Comparison of ENCODE assay signal across 19 cellular contexts in the genomic region with DNA sequence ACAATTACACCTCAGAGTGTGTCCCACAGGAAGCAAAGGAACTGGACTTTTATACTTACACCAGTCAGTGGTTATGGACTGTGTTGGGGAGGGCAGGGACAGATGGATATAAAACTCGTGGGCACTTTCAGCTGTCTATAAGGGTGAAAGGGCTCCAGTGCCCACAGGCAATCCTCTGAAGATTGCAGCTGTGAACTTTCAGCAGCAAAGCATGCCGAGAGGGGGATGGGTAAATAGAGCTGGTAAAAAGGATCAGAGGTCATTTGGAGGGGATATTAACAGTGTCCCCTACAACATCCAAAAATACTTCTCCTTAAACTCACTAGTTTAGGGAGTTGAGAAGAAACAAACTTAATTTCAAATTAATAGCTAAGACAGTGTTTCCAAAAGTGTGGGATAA. TPM values are rescaled to one million over a fixed set of nuclear protein-coding genes. Genes with fewer than 3 reads are reported as not detected.
A peak's percentile ranks its signal among the peaks of the same experiment; 100 is the strongest.
DNase-seq lines count a peak whose midpoint lies in the region; ATAC-seq and TF ChIP-seq lines count a peak whose summit lies in the region.
"Had no signal": no experiment of that assay in that cellular context is flagged by ENCODE, and none has a peak within 500 bp of the region (broad histone marks: within the 10 kb centered on the region; RNA-seq: fewer than 3 reads in every experiment).

No MANE protein-coding gene starts in this region.

- H3K36me3 Mint-ChIP-seq in activated CD4-positive, alpha-beta T cell treated with anti-CD3 and anti-CD28 coated beads, Interleukin-2, amount 10 ng/mL, durations not matched to agents 7 days and 5 days (ENCODE audit: low read depth) = peaks cover 40% of the 10 kb centered on the region
- H3K36me3 Mint-ChIP-seq in nephron progenitor cell (ENCODE audit: low read depth) (no peaks in the 10 kb centered on the region), type B pancreatic cell (no peaks in the 10 kb centered on the region)

- no peaks in the 10 kb centered on the region for H3K27me3 Mint-ChIP-seq in activated CD4-positive, alpha-beta T cell treated with anti-CD3 and anti-CD28 coated beads, Interleukin-2, amount 10 ng/mL, durations not matched to agents 7 days and 5 days
- H3K27me3 Mint-ChIP-seq in nephron progenitor cell (ENCODE audit: low read depth, poor library complexity) (peaks cover 18% of the 10 kb centered on the region), type B pancreatic cell (peaks cover 11% of the 10 kb centered on the region)

- no peak overlapping the region for H3K27ac ChIP-seq in SJCRH30

- no peak overlapping the region for H3K4me3 Mint-ChIP-seq in activated CD4-positive, alpha-beta T cell treated with anti-CD3 and anti-CD28 coated beads, Interleukin-2, amount 10 ng/mL, durations not matched to agents 7 days and 5 days
- H3K4me3 Mint-ChIP-seq in nephron progenitor cell (no peak overlapping the region), type B pancreatic cell (peak overlapping the region; percentile 35)
- H3K4me3 Mint-ChIP-seq: CD14-positive monocyte had no signal

- no peak for DNase-seq in activated CD4-positive, alpha-beta T cell treated with anti-CD3 and anti-CD28 coated beads, Interleukin-2, amount 10 ng/mL, durations not matched to agents 7 days and 5 days
- no peak for DNase-seq in activated CD4-positive, alpha-beta T cell treated with anti-CD3 and anti-CD28 coated beads, Interleukin-2, amount 50 U/mL, for 4 hours
- peak; percentile 19 to 46 for DNase-seq in SJCRH30
- DNase-seq in nephron progenitor cell = no peak
- DNase-seq in type B pancreatic cell (ENCODE audit: extremely low spot score, unreplicated experiment) = no peak
- no peak for DNase-seq in medulla oblongata (ENCODE audit: extremely low spot score)
- DNase-seq: AML-193, EL, GF-D8, Karpas-422, MV-4-11, NCI-H1105 treated with DMSO at 0.1 percent for 48 hours, NCI-H2029 treated with DMSO at 0.1 percent for 48 hours, NCI-H226, NCI-H524, NCI-H774 had no signal

- no peaks in the 10 kb centered on the region for H3K4me1 Mint-ChIP-seq in activated CD4-positive, alpha-beta T cell treated with anti-CD3 and anti-CD28 coated beads, Interleukin-2, amount 10 ng/mL, durations not matched to agents 7 days and 5 days
- H3K4me1 Mint-ChIP-seq in nephron progenitor cell (peaks cover 7% of the 10 kb centered on the region), type B pancreatic cell (ENCODE audit: unreplicated experiment) (no peaks in the 10 kb centered on the region)

- no peaks in the 10 kb centered on the region for H3K36me3 ChIP-seq in SJCRH30

- H3K27me3 ChIP-seq in SJCRH30 = no peaks in the 10 kb centered on the region

- H3K4me3 ChIP-seq in SJCRH30 = no peak overlapping the region

- no peak for TF ChIP-seq CTCF in nephron progenitor cell (IDR thresholded peaks at IDR 0.05)
- TF ChIP-seq CTCF in type B pancreatic cell (conservative IDR thresholded peaks at IDR 0.05) = no peak

- peaks cover 7% of the 10 kb centered on the region; the same call in 1 of the 2 replicates for H3K4me1 ChIP-seq in SJCRH30

- H3K9me3 Mint-ChIP-seq in activated CD4-positive, alpha-beta T cell treated with anti-CD3 and anti-CD28 coated beads, Interleukin-2, amount 10 ng/mL, durations not matched to agents 7 days and 5 days = no peaks in the 10 kb centered on the region
- no peaks in the 10 kb centered on the region for H3K9me3 Mint-ChIP-seq in nephron progenitor cell
- no peaks in the 10 kb centered on the region for H3K9me3 Mint-ChIP-seq in type B pancreatic cell
- H3K9me3 Mint-ChIP-seq: CD14-positive monocyte had no signal

- CTCF ChIA-PET in activated CD4-positive, alpha-beta T cell treated with anti-CD3 and anti-CD28 coated beads, Interleukin-2, amount 10 ng/mL, durations not matched to agents 7 days and 5 days (lab: Charles Lee) = interaction anchor here (2.0 to 2.8 kb wide), 2 partner anchors 11 to 13 kb away, joined by 5 to 9 read pairs; a partner anchor contains a TSS

- ATAC-seq in HG02678 (IDR thresholded peaks at IDR 0.05; ENCODE audit: unreplicated experiment) = no peak
- ATAC-seq: Panc1 had no signal

- peak overlapping the region; percentile 69 for H3K27ac Mint-ChIP-seq in activated CD4-positive, alpha-beta T cell treated with anti-CD3 and anti-CD28 coated beads, Interleukin-2, amount 10 ng/mL, durations not matched to agents 7 days and 5 days
- H3K27ac Mint-ChIP-seq in nephron progenitor cell (peak overlapping the region; percentile 31), type B pancreatic cell (peak overlapping the region; percentile 46)

- H3K9me3 ChIP-seq in SJCRH30 (replicated peaks) = no peaks in the 10 kb centered on the region

- POLR2A ChIA-PET in activated CD4-positive, alpha-beta T cell treated with anti-CD3 and anti-CD28 coated beads, Interleukin-2, amount 10 ng/mL, durations not matched to agents 7 days and 5 days (lab: Charles Lee) = no interaction called here

RNA-seq across cellular contexts. Expression of a gene that starts 13.3 kb away (rescaled TPM):
- total RNA-seq in activated CD4-positive, alpha-beta T cell treated with anti-CD3 and anti-CD28 coated beads, Interleukin-2, amount 10 ng/mL, durations not matched to agents 7 days and 5 days = 100 to 1,000 TPM; 115 to 117 TPM
- total RNA-seq in SJCRH30 (2014; rRNA removed; shearing (Covaris generic)) = 40.9 and 42.2 TPM in 2 replicates
- 35.2 and 51.8 TPM in 2 replicates for total RNA-seq in type B pancreatic cell (ENCODE audit: low replicate concordance)

RNA-seq across cellular contexts. Expression of a gene that starts 20.7 kb away (rescaled TPM):
- 10 to 100 TPM; 36.7 to 42.0 TPM for total RNA-seq in activated CD4-positive, alpha-beta T cell treated with anti-CD3 and anti-CD28 coated beads, Interleukin-2, amount 10 ng/mL, durations not matched to agents 7 days and 5 days
- total RNA-seq in SJCRH30 (2014; rRNA removed; shearing (Covaris generic)) = not detected in 2 replicates
- total RNA-seq in type B pancreatic cell (ENCODE audit: low replicate concordance) = 0.58 and 2.8 TPM in 2 replicates

Comparison
In these comparisons a context has a peak if more than half of its experiments do, and no peak if none do; other contexts are left out.
1. DNase-seq: peak in SJCRH30 (2 of 2); none in activated CD4-positive, alpha-beta T cell treated with anti-CD3 and anti-CD28 coated beads, Interleukin-2, amount 10 ng/mL, durations not matched to agents 7 days and 5 days (single experiment), activated CD4-positive, alpha-beta T cell treated with anti-CD3 and anti-CD28 coated beads, Interleukin-2, amount 50 U/mL, for 4 hours (0 of 2), nephron progenitor cell (single experiment), type B pancreatic cell (single experiment) and medulla oblongata (single experiment).
2. Peak in every context shown above with its lines, with median percentiles within 50 percentile points of each other: H3K27ac Mint-ChIP-seq.